12 cellular contexts compared by ENCODE assay signal in genomic region chr10:44925224-44925623, GRCh38. TPM values are rescaled to one million over a fixed set of nuclear protein-coding genes. Genes with fewer than 3 reads are reported as not detected.
DNase-seq lines count a peak whose midpoint lies in the region; ATAC-seq, FAIRE-seq and TF ChIP-seq lines count a peak whose summit lies in the region.
"Had no signal": no experiment of that assay in that cellular context is flagged by ENCODE, and none has a peak within 500 bp of the region (broad histone marks: within the 10 kb centered on the region; RNA-seq: fewer than 3 reads in every experiment).

No MANE protein-coding gene starts in this region.

- no peak for TF ChIP-seq POLR2A in testis (IDR thresholded peaks at IDR 0.05)

- H3K4me1 Mint-ChIP-seq in astrocyte (ENCODE audit: low read depth, unreplicated experiment) (no peaks in the 10 kb centered on the region), nephron progenitor cell (no peaks in the 10 kb centered on the region)
- H3K4me1 Mint-ChIP-seq: CD4-positive, CD25-positive, alpha-beta regulatory T cell; stimulated activated naive B cell treated with anti-CD40 and anti-IgM and Interleukin-4, amounts not matched to agents 10 μg/mL and 1 μg/mL and 100 μg/mL, for 72 hours had no signal

- no peaks in the 10 kb centered on the region for H3K36me3 ChIP-seq in Loucy (ENCODE audit: insufficient read depth, low read length)
- no peaks in the 10 kb centered on the region for H3K36me3 ChIP-seq in astrocyte (ENCODE audit: insufficient read depth, low read length)
- H3K36me3 ChIP-seq in testis (ENCODE audit: low read depth, missing control alignments) = no peaks in the 10 kb centered on the region
- H3K36me3 ChIP-seq: colonic mucosa had no signal

- H3K9me2 ChIP-seq in Loucy (replicated peaks; ENCODE audit: low read depth, low read length) = no peaks in the 10 kb centered on the region

- H3K4me1 ChIP-seq in Loucy (ENCODE audit: insufficient read depth, low read length, poor library complexity, severe bottlenecking) = peaks cover 5% of the 10 kb centered on the region
- H3K4me1 ChIP-seq in astrocyte (ENCODE audit: insufficient read depth, low read length) = no peaks in the 10 kb centered on the region
- no peaks in the 10 kb centered on the region for H3K4me1 ChIP-seq in testis
- H3K4me1 ChIP-seq: colonic mucosa had no signal

- no peak overlapping the region for H3K4me2 ChIP-seq in Loucy (ENCODE audit: low read depth, low read length, poor library complexity, severe bottlenecking)
- no peak overlapping the region for H3K4me2 ChIP-seq in astrocyte (ENCODE audit: low read length)

- DNase-seq in NCI-H748 (lab: John Stamatoyannopoulos, UW; ENCODE audit: unreplicated experiment) (peak; percentile 74), NCI-H748 treated with DMSO at 0.1 percent for 48 hours (lab: John Stamatoyannopoulos, UW) (no peak), astrocyte (ENCODE audit: low read depth) (no peak), nephron progenitor cell (peak; percentile 63), testis (no peak)
- DNase-seq: CD4-positive, CD25-positive, alpha-beta regulatory T cell; colonic mucosa; stimulated activated naive B cell treated with anti-CD40 and anti-IgM and Interleukin-4, amounts not matched to agents 10 μg/mL and 1 μg/mL and 100 μg/mL, for 72 hours had no signal

- H2AFZ ChIP-seq in Loucy (ENCODE audit: low read length) (peak overlapping the region; percentile 3; the same call in 1 of the 2 replicates), astrocyte (ENCODE audit: low read depth, low read length) (no peak overlapping the region)

- WGBS in testis, 2 donors = 68 to 78% methylated on average over 6 to 7 of the region's 7 CpGs

- H3K27me3 Mint-ChIP-seq in astrocyte (ENCODE audit: low read depth, unreplicated experiment) (peaks cover 29% of the 10 kb centered on the region), nephron progenitor cell (ENCODE audit: low read depth, poor library complexity) (peaks cover 39% of the 10 kb centered on the region)
- H3K27me3 Mint-ChIP-seq: CD4-positive, CD25-positive, alpha-beta regulatory T cell had no signal

- no peak overlapping the region for H3K4me3 Mint-ChIP-seq in astrocyte (ENCODE audit: unreplicated experiment)
- H3K4me3 Mint-ChIP-seq in nephron progenitor cell = no peak overlapping the region
- H3K4me3 Mint-ChIP-seq: CD4-positive, CD25-positive, alpha-beta regulatory T cell; stimulated activated naive B cell treated with anti-CD40 and anti-IgM and Interleukin-4, amounts not matched to agents 10 μg/mL and 1 μg/mL and 100 μg/mL, for 72 hours had no signal

- H3K27ac ChIP-seq in astrocyte (ENCODE audit: low read depth, low read length) (no peak overlapping the region), testis (no peak overlapping the region)
- H3K27ac ChIP-seq: colonic mucosa, SK-N-MC had no signal

- no peaks in the 10 kb centered on the region for H3F3A ChIP-seq in Loucy (ENCODE audit: low read depth)

- TF ChIP-seq CTCF in Loucy (conservative IDR thresholded peaks at IDR 0.05; ENCODE audit: low read length) (peak; percentile 91), astrocyte (IDR thresholded peaks at IDR 0.05; ENCODE audit: insufficient read depth, low read depth, low read length) (peak; percentile 17), nephron progenitor cell (IDR thresholded peaks at IDR 0.05) (peak; percentile 59), testis (IDR thresholded peaks at IDR 0.05) (no peak)

- H3K27me3 ChIP-seq in Loucy (ENCODE audit: insufficient read depth, low read length, poor library complexity, severe bottlenecking) = no peaks in the 10 kb centered on the region
- H3K27me3 ChIP-seq in astrocyte (ENCODE audit: insufficient read depth, low read length) = peaks cover 3% of the 10 kb centered on the region
- no peaks in the 10 kb centered on the region for H3K27me3 ChIP-seq in testis
- H3K27me3 ChIP-seq: colonic mucosa had no signal

- intact Hi-C loops in testis (cut with DNase I; ENCODE audit: low total_unique reads) = no loop called here

- no peak overlapping the region for H3K4me3 ChIP-seq in Loucy (ENCODE audit: low read length, poor library complexity, severe bottlenecking)
- no peak overlapping the region for H3K4me3 ChIP-seq in astrocyte (ENCODE audit: insufficient read depth, low read depth, low read length)
- no peak overlapping the region for H3K4me3 ChIP-seq in testis
- H3K4me3 ChIP-seq: colonic mucosa, SK-N-MC had no signal

- FAIRE-seq in astrocyte (lab: Jason Lieb, UNC) = no peak

- ATAC-seq in HG02973 (IDR thresholded peaks at IDR 0.05; ENCODE audit: unreplicated experiment) = no peak
- ATAC-seq in HG03565 (IDR thresholded peaks at IDR 0.05; ENCODE audit: unreplicated experiment) = no peak

- H4K20me1 ChIP-seq in Loucy (ENCODE audit: insufficient read depth, low read length, poor library complexity, severe bottlenecking) (no peaks in the 10 kb centered on the region), astrocyte (ENCODE audit: insufficient read depth, low read length) (no peaks in the 10 kb centered on the region)

- no peaks in the 10 kb centered on the region for H3K9me3 ChIP-seq in Loucy (ENCODE audit: insufficient read depth, low read depth, low read length)
- H3K9me3 ChIP-seq in astrocyte (ENCODE audit: insufficient read depth, low read depth, low read length) = no peaks in the 10 kb centered on the region
- no peaks in the 10 kb centered on the region for H3K9me3 ChIP-seq in testis
- H3K9me3 ChIP-seq: colonic mucosa had no signal

- H3K36me3 Mint-ChIP-seq in astrocyte (ENCODE audit: low read depth, unreplicated experiment) = no peaks in the 10 kb centered on the region
- peaks cover 10% of the 10 kb centered on the region for H3K36me3 Mint-ChIP-seq in nephron progenitor cell (ENCODE audit: low read depth)
- H3K36me3 Mint-ChIP-seq: CD4-positive, CD25-positive, alpha-beta regulatory T cell; stimulated activated naive B cell treated with anti-CD40 and anti-IgM and Interleukin-4, amounts not matched to agents 10 μg/mL and 1 μg/mL and 100 μg/mL, for 72 hours had no signal

- H3K79me2 ChIP-seq in Loucy (ENCODE audit: insufficient read depth, low read length) = no peaks in the 10 kb centered on the region
- H3K79me2 ChIP-seq in astrocyte (ENCODE audit: insufficient read depth, low read length) = no peaks in the 10 kb centered on the region

- no peak overlapping the region for H3K27ac Mint-ChIP-seq in astrocyte (ENCODE audit: unreplicated experiment)
- no peak overlapping the region for H3K27ac Mint-ChIP-seq in nephron progenitor cell
- H3K27ac Mint-ChIP-seq: CD4-positive, CD25-positive, alpha-beta regulatory T cell; stimulated activated naive B cell treated with anti-CD40 and anti-IgM and Interleukin-4, amounts not matched to agents 10 μg/mL and 1 μg/mL and 100 μg/mL, for 72 hours had no signal

- H3K9ac ChIP-seq in Loucy (ENCODE audit: low read depth, low read length, poor library complexity, severe bottlenecking) (no peak overlapping the region), astrocyte (ENCODE audit: low read length) (no peak overlapping the region)

- H3K9me3 Mint-ChIP-seq in astrocyte (ENCODE audit: unreplicated experiment) (peaks cover 14% of the 10 kb centered on the region), nephron progenitor cell (peaks cover under 1% of the 10 kb centered on the region)
- H3K9me3 Mint-ChIP-seq: CD4-positive, CD25-positive, alpha-beta regulatory T cell; stimulated activated naive B cell treated with anti-CD40 and anti-IgM and Interleukin-4, amounts not matched to agents 10 μg/mL and 1 μg/mL and 100 μg/mL, for 72 hours had no signal

RNA-seq across cellular contexts. Expression of gene TMEM72, which starts 14.1 kb away (rescaled TPM):
- total RNA-seq in astrocyte = not detected in 2 replicates
- 1 to 10 TPM; 1.5 to 8.7 TPM for total RNA-seq in testis
- 3.0 TPM for polyA plus RNA-seq in testis (ENCODE audit: insufficient read depth, low read depth, low replicate concordance)
- total RNA-seq: CD4-positive, CD25-positive, alpha-beta regulatory T cell had no signal
- polyA plus RNA-seq: CD4-positive, CD25-positive, alpha-beta regulatory T cell had no signal

RNA-seq across cellular contexts. Expression of gene RASSF4, which starts 34.4 kb away (rescaled TPM):
- total RNA-seq in astrocyte (69.9 and 83.0 TPM in 2 replicates), testis (10 to 100 TPM; 53.1 to 68.1 TPM)
- polyA plus RNA-seq in testis (ENCODE audit: insufficient read depth, low read depth, low replicate concordance) = 28.2 TPM

RNA-seq across cellular contexts. Expression of gene DEPP1, which starts 53.4 kb away (rescaled TPM):
- 6.6 and 8.0 TPM in 2 replicates for total RNA-seq in astrocyte
- total RNA-seq in testis = 10 to 100 TPM; 33.1 to 84.9 TPM
- polyA plus RNA-seq in testis (ENCODE audit: insufficient read depth, low read depth, low replicate concordance) = 29.1 TPM
- polyA plus RNA-seq: CD4-positive, CD25-positive, alpha-beta regulatory T cell had no signal

Comparison
In these comparisons a context has a peak if more than half of its experiments do, and no peak if none do; other contexts are left out.
1. DNase-seq: peak in NCI-H748 (single experiment) and nephron progenitor cell (single experiment); none in NCI-H748 treated with DMSO at 0.1 percent for 48 hours (single experiment), astrocyte (single experiment) and testis (single experiment).
2. CTCF ChIP-seq: peak in Loucy (single experiment), astrocyte (single experiment) and nephron progenitor cell (single experiment); none in testis (0 of 3).